In the genomic region with DNA sequence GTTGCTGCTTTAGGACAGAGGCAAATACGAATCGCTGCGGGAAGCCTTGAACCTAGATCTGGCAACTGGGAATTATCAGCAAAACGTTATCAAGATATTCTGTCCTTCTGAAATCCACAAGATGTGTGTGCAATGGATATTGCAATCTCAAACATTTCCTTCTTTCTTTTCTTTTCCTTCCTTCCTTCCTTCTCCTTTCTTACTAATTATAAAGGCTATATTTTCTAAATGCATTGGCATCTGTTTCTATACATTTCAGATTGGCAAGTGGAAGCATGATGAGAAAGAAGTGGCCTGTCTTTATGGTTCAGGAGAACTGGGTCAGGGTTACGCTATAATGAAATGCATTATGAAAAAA, we compare ENCODE assay signal across 10 cellular contexts. TPM values are rescaled to one million over a fixed set of nuclear protein-coding genes. Genes with fewer than 3 reads are reported as not detected.
DNase-seq lines count a peak whose midpoint lies in the region; TF ChIP-seq lines count a peak whose summit lies in the region.
"Had no signal": no experiment of that assay in that cellular context is flagged by ENCODE, and none has a peak within 500 bp of the region (broad histone marks: within the 10 kb centered on the region; RNA-seq: fewer than 3 reads in every experiment).

No MANE protein-coding gene starts in this region.

- no TSS peak for BruUV-seq in OCI-LY7 (replicated peaks; lab: Mats Ljungman, UMichigan)

- no peaks in the 10 kb centered on the region for H3K9me2 ChIP-seq in OCI-LY7 (ENCODE audit: insufficient read depth, low read length)

- H3K27ac ChIP-seq in OCI-LY7 (ENCODE audit: low read depth, low read length, poor library complexity, severe bottlenecking) (peak overlapping the region; percentile 96), spleen (peak overlapping the region; percentile 75 to 94 (median 92))
- peak overlapping the region; percentile 89 for H3K27ac ChIP-seq in effector memory CD4-positive, alpha-beta T cell (ENCODE audit: insufficient read depth, low read length, poor library complexity, severe bottlenecking)

- H3K4me3 Mint-ChIP-seq in activated CD4-positive, alpha-beta T cell treated with anti-CD3 and anti-CD28 coated beads, Interleukin-2, amount 10 ng/mL, durations not matched to agents 24 days and 14 days: peak overlapping the region; percentile 94

- peaks cover 65% of the 10 kb centered on the region for H3K79me2 ChIP-seq in OCI-LY7 (ENCODE audit: insufficient read depth, low read depth, low read length)

- DNase-seq in activated CD4-positive, alpha-beta T cell treated with anti-CD3 and anti-CD28 coated beads, Interleukin-2, amount 10 ng/mL, durations not matched to agents 24 days and 14 days: no peak
- no peak for DNase-seq in activated CD4-positive, alpha-beta T cell treated with anti-CD3 and anti-CD28 coated beads, Interleukin-2, amount 50 U/mL, for 48 hours
- DNase-seq in OCI-LY7 (ENCODE audit: low spot score) (no peak), spleen (no peak), activated gamma-delta T cell (lab: John Stamatoyannopoulos, UW) (no peak), foreskin melanocyte (no peak), AG08396 (ENCODE audit: low spot score) (no peak)
- DNase-seq in effector memory CD4-positive, alpha-beta T cell: no peak

- CTCF ChIA-PET in OCI-LY7 (lab: Charles Lee; ENCODE audit: unreplicated experiment): interaction anchor here (1.5 to 2.1 kb wide), 2 partner anchors 37 to 61 kb away, joined by 3 to 16 read pairs; no protein-coding TSS in a partner anchor

- peaks cover 60% of the 10 kb centered on the region for H3K4me1 Mint-ChIP-seq in activated CD4-positive, alpha-beta T cell treated with anti-CD3 and anti-CD28 coated beads, Interleukin-2, amount 10 ng/mL, durations not matched to agents 24 days and 14 days

- peaks cover 70% of the 10 kb centered on the region for H3K36me3 Mint-ChIP-seq in activated CD4-positive, alpha-beta T cell treated with anti-CD3 and anti-CD28 coated beads, Interleukin-2, amount 10 ng/mL, durations not matched to agents 24 days and 14 days (ENCODE audit: low read depth)

- H3K27me3 ChIP-seq in effector memory CD4-positive, alpha-beta T cell (replicated peaks; ENCODE audit: control insufficient read depth, insufficient read depth, low read length, poor library complexity, severe bottlenecking): no peaks in the 10 kb centered on the region
- no peaks in the 10 kb centered on the region for H3K27me3 ChIP-seq in spleen (replicated peaks in 1 of 7)

- H3K9me3 ChIP-seq in OCI-LY7 (ENCODE audit: low read length) (no peaks in the 10 kb centered on the region), spleen (no peaks in the 10 kb centered on the region)
- no peaks in the 10 kb centered on the region for H3K9me3 ChIP-seq in effector memory CD4-positive, alpha-beta T cell (ENCODE audit: control insufficient read depth, low read length)

- POLR2A ChIA-PET in OCI-LY7 (lab: Charles Lee): interaction anchor here (0.7 to 2.4 kb wide), 5 partner anchors 9 to 207 kb away, joined by 3 to 13 read pairs (median 3); no protein-coding TSS in a partner anchor

- H3K9me3 Mint-ChIP-seq in activated CD4-positive, alpha-beta T cell treated with anti-CD3 and anti-CD28 coated beads, Interleukin-2, amount 10 ng/mL, durations not matched to agents 24 days and 14 days: peaks cover 3% of the 10 kb centered on the region

- TF ChIP-seq CTCF in OCI-LY7 (conservative IDR thresholded peaks at IDR 0.05; ENCODE audit: low read length) (peak; percentile 63), spleen (IDR thresholded peaks at IDR 0.05 in 8 of 11, conservative IDR thresholded peaks at IDR 0.05 in 3 of 11) (peak in 6 of 11 experiments; percentile 3 to 66 (median 18))

- H3K36me3 ChIP-seq in OCI-LY7 (ENCODE audit: insufficient read depth, low read length) (peaks cover 64% of the 10 kb centered on the region), spleen (peaks cover 0 to 51% (median 32%) of the 10 kb centered on the region in 6 donors)
- peaks cover 40% of the 10 kb centered on the region for H3K36me3 ChIP-seq in effector memory CD4-positive, alpha-beta T cell (ENCODE audit: control insufficient read depth, insufficient read depth, low read length)

- peak overlapping the region; percentile 99 for H3K27ac Mint-ChIP-seq in activated CD4-positive, alpha-beta T cell treated with anti-CD3 and anti-CD28 coated beads, Interleukin-2, amount 10 ng/mL, durations not matched to agents 24 days and 14 days

- TF ChIP-seq POLR2A in spleen (IDR thresholded peaks at IDR 0.05): no peak

- H2AFZ ChIP-seq in OCI-LY7 (ENCODE audit: low read length): no peak overlapping the region

- H3K4me2 ChIP-seq in OCI-LY7 (ENCODE audit: low read length): peak overlapping the region; percentile 95

- no peaks in the 10 kb centered on the region for H4K20me1 ChIP-seq in OCI-LY7 (ENCODE audit: insufficient read depth, low read length)

- peak overlapping the region; percentile 95 for H3K4me3 ChIP-seq in OCI-LY7 (ENCODE audit: low read depth, low read length, poor library complexity, severe bottlenecking)
- H3K4me3 ChIP-seq in effector memory CD4-positive, alpha-beta T cell (ENCODE audit: insufficient read depth, low read depth, low read length, poor library complexity, severe bottlenecking): peak overlapping the region; percentile 70
- H3K4me3 ChIP-seq in spleen: peak overlapping the region; percentile 41 to 79 (median 52)

- H3K27me3 Mint-ChIP-seq in activated CD4-positive, alpha-beta T cell treated with anti-CD3 and anti-CD28 coated beads, Interleukin-2, amount 10 ng/mL, durations not matched to agents 24 days and 14 days: no peaks in the 10 kb centered on the region

- H3K4me1 ChIP-seq in OCI-LY7 (ENCODE audit: insufficient read depth, low read length, poor library complexity, severe bottlenecking): peaks cover 74% of the 10 kb centered on the region
- peaks cover 43% of the 10 kb centered on the region for H3K4me1 ChIP-seq in effector memory CD4-positive, alpha-beta T cell (ENCODE audit: control insufficient read depth, insufficient read depth, low read length, poor library complexity, severe bottlenecking)
- peaks cover 43 to 89% (median 62%) of the 10 kb centered on the region in 6 donors for H3K4me1 ChIP-seq in spleen

- 11 to 13% (median 12%) methylated on average over 5 of the region's 5 CpGs for WGBS in spleen, 5 donors

- intact Hi-C loops in activated CD4-positive, alpha-beta T cell treated with anti-CD3 and anti-CD28 coated beads, Interleukin-2, amount 10 ng/mL, durations not matched to agents 24 days and 14 days (cut with micrococcal nuclease): loop anchor here (1.0 to 10.0 kb wide), 5 partner anchors 46 to 932 kb away; a partner anchor contains a TSS
- intact Hi-C loops in OCI-LY7 (cut with micrococcal nuclease; ENCODE audit: unreplicated experiment): loop anchor here (1.0 to 10.0 kb wide), 5 partner anchors 52 to 422 kb away; no protein-coding TSS in a partner anchor
- intact Hi-C loops in spleen (cut with DNase I; ENCODE audit: low total_unique reads): loop anchor here (5.0 kb wide), 1 partner anchor 59 kb away; no protein-coding TSS in a partner anchor

RNA-seq across cellular contexts. Expression of a gene that starts 2.0 kb away (rescaled TPM):
- 183 and 187 TPM in 2 replicates for total RNA-seq in activated CD4-positive, alpha-beta T cell treated with anti-CD3 and anti-CD28 coated beads, Interleukin-2, amount 10 ng/mL, durations not matched to agents 24 days and 14 days
- 25.4 and 30.7 TPM in 2 replicates for total RNA-seq in OCI-LY7 (2014; rRNA removed; shearing (Covaris generic))
- 22.7 and 23.6 TPM in 2 replicates for total RNA-seq in OCI-LY7 (2022)
- total RNA-seq in spleen: 10 to 100 TPM; 39.6 to 63.9 (median 49.2) TPM
- 10 to 100 TPM; 13.6 to 21.9 (median 15.7) TPM for polyA plus RNA-seq in spleen
- total RNA-seq: NCI-H460 had no signal
- polyA plus RNA-seq: AG04450 had no signal

RNA-seq across cellular contexts. Expression of a gene that starts 42.8 kb away (rescaled TPM):
- 4.7 and 5.1 TPM in 2 replicates for total RNA-seq in activated CD4-positive, alpha-beta T cell treated with anti-CD3 and anti-CD28 coated beads, Interleukin-2, amount 10 ng/mL, durations not matched to agents 24 days and 14 days
- 2.7 TPM in 2 replicates for total RNA-seq in OCI-LY7 (2014; rRNA removed; shearing (Covaris generic))
- 6.5 and 6.6 TPM in 2 replicates for total RNA-seq in OCI-LY7 (2022)
- total RNA-seq in spleen: 1 to 10 TPM; 4.3 to 7.3 (median 6.0) TPM
- 1 to 10 TPM in 1 of 3 donors, under 1 TPM in 2; 0.91 to 2.0 (median 0.93) TPM for polyA plus RNA-seq in spleen
